In the genomic region with DNA sequence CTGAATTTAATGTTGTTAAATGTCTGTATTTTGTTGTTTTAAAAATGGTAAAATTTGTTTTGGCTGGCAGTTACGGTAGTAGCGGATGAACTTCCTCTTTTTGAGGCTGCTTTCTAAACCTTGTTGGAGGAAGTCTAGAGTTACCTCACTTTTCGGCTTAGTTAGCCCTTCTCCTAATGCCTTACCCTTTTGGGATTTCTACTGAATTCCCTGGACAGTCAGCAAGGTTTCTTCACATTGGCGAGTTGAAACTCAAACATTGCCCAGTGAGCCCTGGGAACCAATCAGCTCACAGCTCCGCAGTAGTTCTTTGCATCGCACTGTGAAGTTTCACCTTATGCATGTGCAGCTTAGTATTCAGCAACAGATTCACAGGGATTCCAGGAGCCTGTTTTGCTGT, we compare ENCODE assay signal across 13 cellular contexts. TPM values are rescaled to one million over a fixed set of nuclear protein-coding genes. Genes with fewer than 3 reads are reported as not detected.
DNase-seq lines count a peak whose midpoint lies in the region; ATAC-seq and TF ChIP-seq lines count a peak whose summit lies in the region.
"Had no signal": no experiment of that assay in that cellular context is flagged by ENCODE, and none has a peak within 500 bp of the region (broad histone marks: within the 10 kb centered on the region; RNA-seq: fewer than 3 reads in every experiment).

No MANE protein-coding gene starts in this region.

- H2AFZ ChIP-seq in DND-41 (ENCODE audit: low read depth, low read length): peak overlapping the region; percentile 50
- H2AFZ ChIP-seq: parathyroid adenoma had no signal

- 81 to 82% methylated on average over 6 of the region's 6 CpGs for WGBS in thyroid gland, 2 donors

- TF ChIP-seq POLR2A in thyroid gland (IDR thresholded peaks at IDR 0.05): no peak

- peaks cover 59 to 66% of the 10 kb centered on the region in 2 donors for H3K4me1 Mint-ChIP-seq in immature natural killer cell

- intact Hi-C loops in thyroid gland (cut with DNase I): no loop called here

- peak overlapping the region; percentile 72 for H3K27ac ChIP-seq in DND-41 (ENCODE audit: low read length)
- no peak overlapping the region for H3K27ac ChIP-seq in thyroid gland
- H3K27ac ChIP-seq: epithelial cell of prostate, parathyroid adenoma, vagina had no signal

- peaks cover 0 to 5% (median 0%) of the 10 kb centered on the region in 3 donors for H3K36me3 Mint-ChIP-seq in immature natural killer cell

- H3K4me3 ChIP-seq in DND-41 (ENCODE audit: low read depth in 1 of 2, low read length in 2 of 2) (no peak overlapping the region), H7 (ENCODE audit: insufficient read depth, low read depth, low read length) (no peak overlapping the region), thyroid gland (replicated peaks in 1 of 3) (no peak overlapping the region)
- H3K4me3 ChIP-seq: vagina had no signal

- peak overlapping the region; percentile 2; the same call in 1 of the 2 replicates for H3K9ac ChIP-seq in DND-41 (ENCODE audit: low read depth, low read length)
- H3K9ac ChIP-seq: parathyroid adenoma had no signal

- TF ChIP-seq CTCF in DND-41 (IDR thresholded peaks at IDR 0.05; ENCODE audit: borderline replicate concordance, extremely low read depth, low read length, poor library complexity, severe bottlenecking): no peak
- TF ChIP-seq CTCF in thyroid gland (IDR thresholded peaks at IDR 0.05): no peak

- H3K27me3 ChIP-seq in DND-41 (ENCODE audit: insufficient read depth, low read length, poor library complexity): no peaks in the 10 kb centered on the region
- no peaks in the 10 kb centered on the region for H3K27me3 ChIP-seq in H7 (ENCODE audit: control insufficient read depth, insufficient read depth, low read length)
- H3K27me3 ChIP-seq in thyroid gland: no peaks in the 10 kb centered on the region
- H3K27me3 ChIP-seq: vagina had no signal

- peaks cover 17% of the 10 kb centered on the region for H3K4me1 ChIP-seq in DND-41 (ENCODE audit: insufficient read depth, low read length)
- H3K4me1 ChIP-seq in thyroid gland: no peaks in the 10 kb centered on the region
- H3K4me1 ChIP-seq: parathyroid adenoma had no signal

- no peaks in the 10 kb centered on the region for H3K79me2 ChIP-seq in DND-41 (ENCODE audit: insufficient read depth, low read length)
- H3K79me2 ChIP-seq: parathyroid adenoma had no signal

- no peaks in the 10 kb centered on the region for H3K9me3 Mint-ChIP-seq in immature natural killer cell

- peak overlapping the region; percentile 25; the same call in 1 of the 2 replicates for H3K4me2 ChIP-seq in DND-41 (ENCODE audit: insufficient read depth, low read length)

- H3K4me3 Mint-ChIP-seq in immature natural killer cell: peak overlapping the region; percentile 75 to 81 (median 80)

- H3K36me3 ChIP-seq in DND-41 (ENCODE audit: insufficient read depth, low read length): no peaks in the 10 kb centered on the region
- no peaks in the 10 kb centered on the region; the same call in 1 of the 2 replicates for H3K36me3 ChIP-seq in H7 (replicated peaks; ENCODE audit: control insufficient read depth, insufficient read depth, low read length)
- H3K36me3 ChIP-seq in thyroid gland: no peaks in the 10 kb centered on the region
- H3K36me3 ChIP-seq: vagina had no signal

- H3K9me3 ChIP-seq in DND-41 (ENCODE audit: insufficient read depth, low read length, severe bottlenecking): no peaks in the 10 kb centered on the region
- H3K9me3 ChIP-seq in thyroid gland: no peaks in the 10 kb centered on the region
- H3K9me3 ChIP-seq: vagina had no signal

- peaks cover 2 to 13% (median 3%) of the 10 kb centered on the region in 3 donors for H3K27me3 Mint-ChIP-seq in immature natural killer cell (ENCODE audit: low read depth in 3 of 3)

- H4K20me1 ChIP-seq in DND-41 (ENCODE audit: insufficient read depth, low read length): no peaks in the 10 kb centered on the region

- H3K27ac Mint-ChIP-seq in immature natural killer cell: peak overlapping the region; percentile 91 to 98 (median 94)

- ATAC-seq in DND-41 (ENCODE audit: insufficient read depth, low read depth): no peak

- no peak for DNase-seq in DND-41
- DNase-seq in H7: peak; percentile 34
- peak; percentile 41 for DNase-seq in RPMI8226
- DNase-seq in immature natural killer cell: no peak
- no peak for DNase-seq in T1000 (lab: John Stamatoyannopoulos, UW)
- DNase-seq in thyroid gland: no peak
- no peak for DNase-seq in DMS153 (lab: John Stamatoyannopoulos, UW)
- DNase-seq in NCI-H2029 (lab: John Stamatoyannopoulos, UW): no peak
- DNase-seq: aorta had no signal

RNA-seq across cellular contexts. Expression of a gene that starts 7.7 kb away (rescaled TPM):
- 25.7 and 40.4 TPM in 2 replicates for total RNA-seq in H7 (2014; rRNA removed; shearing (Covaris generic))
- 1 to 10 TPM; 4.2 to 5.3 (median 5.1) TPM for polyA plus RNA-seq in immature natural killer cell
- total RNA-seq in thyroid gland: 100 to 1,000 TPM in 2 of 4 donors, 10 to 100 TPM in 2; 85.1 to 114 (median 103) TPM

RNA-seq across cellular contexts. Expression of a gene that starts 7.8 kb away (rescaled TPM):
- 8.4 and 9.4 TPM in 2 replicates for total RNA-seq in H7 (2014; rRNA removed; shearing (Covaris generic))
- polyA plus RNA-seq in immature natural killer cell: 1 to 10 TPM in 2 of 3 donors, not detected in 1; 4.6 to 5.3 TPM
- 10 to 100 TPM in 1 of 4 donors, 1 to 10 TPM in 3; 4.2 to 11.4 (median 6.7) TPM for total RNA-seq in thyroid gland

RNA-seq across cellular contexts. Expression of a gene that starts 55.2 kb away (rescaled TPM):
- not detected in 2 replicates for total RNA-seq in H7 (2014; rRNA removed; shearing (Covaris generic))
- polyA plus RNA-seq in immature natural killer cell: not detected
- total RNA-seq in thyroid gland: not detected
- total RNA-seq: aorta, vagina had no signal
- polyA plus RNA-seq: aorta, keratinocyte had no signal

Comparison
In these comparisons a context has a peak if more than half of its experiments do, and no peak if none do; other contexts are left out.
1. DNase-seq: peak in H7 (single experiment) and RPMI8226 (single experiment); none in DND-41 (single experiment), immature natural killer cell (0 of 3), T1000 (single experiment), thyroid gland (0 of 2), DMS153 (single experiment) and NCI-H2029 (single experiment).